In the genomic region with DNA sequence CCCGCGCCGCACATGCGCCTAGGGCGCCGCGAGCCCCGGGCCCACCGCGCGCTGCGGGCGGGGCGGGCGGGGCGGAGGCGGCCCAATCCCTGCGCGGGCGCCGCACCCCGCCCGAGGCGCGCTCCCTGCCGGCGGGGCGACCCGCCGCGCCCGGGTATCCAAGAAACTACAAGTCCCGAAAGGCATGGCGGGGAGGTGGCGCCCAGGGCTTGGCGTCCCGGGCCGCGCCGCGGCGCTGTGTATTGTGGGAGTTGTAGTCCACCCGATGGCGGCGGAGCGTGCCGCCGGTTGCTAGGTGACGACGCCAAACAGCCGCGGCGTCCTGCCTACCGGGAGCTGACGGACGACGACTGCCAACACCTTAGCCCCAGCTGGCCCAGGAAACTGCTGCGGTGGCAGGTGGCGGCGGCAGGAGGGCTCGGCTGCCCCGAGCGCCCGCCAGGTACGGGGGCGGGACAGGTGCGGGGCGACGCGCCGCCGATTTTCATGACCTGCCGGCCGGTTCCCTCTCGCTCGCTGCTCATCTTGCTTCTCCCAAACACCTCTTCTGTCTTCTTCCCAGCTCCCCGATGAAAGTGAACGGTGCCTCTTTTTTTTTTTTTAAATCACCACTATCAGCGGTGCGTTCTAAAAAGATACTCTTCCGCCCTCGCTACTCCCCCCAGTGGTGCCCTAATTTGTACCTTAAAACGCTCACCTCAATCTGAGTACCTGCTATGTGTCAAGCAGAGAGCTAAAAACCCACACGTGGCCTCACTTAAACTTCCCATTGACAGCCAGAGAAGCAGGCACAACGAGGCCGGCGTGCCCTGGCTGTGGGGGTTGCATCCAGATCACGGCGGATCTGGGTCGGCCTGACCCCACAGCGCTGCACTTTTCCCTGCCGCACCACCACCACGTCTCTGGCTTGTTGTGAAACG, we compare ENCODE assay signal across 8 cellular contexts. TPM values are rescaled to one million over a fixed set of nuclear protein-coding genes. Genes with fewer than 3 reads are reported as not detected.
DNase-seq lines count a peak whose midpoint lies in the region; ATAC-seq and TF ChIP-seq lines count a peak whose summit lies in the region.

Gene CFAP99 (plus strand): TSS at position 304 of the 920 bp plus-strand sequence.

- H3K4me1 Mint-ChIP-seq in activated T-helper 2 cell treated with anti-CD3 and anti-CD28 coated beads, Interferon-gamma antibody, Interleukin-2, Interleukin-4, amounts not matched to agents 10 μg/mL and 5 μg/mL and 100 μg/mL, durations not matched to agents 14 hours and 24 hours and 36 hours (ENCODE audit: low read depth), result peaks cover 31% of the 10 kb centered on the region
- peaks cover 37 to 38% of the 10 kb centered on the region in 2 donors for H3K4me1 Mint-ChIP-seq in natural killer cell treated with Interleukin-12 subunit alpha and Interleukin-12 subunit beta and Interleukin-15 and Interleukin-18, amount 100 ng/mL, for 72 hours (ENCODE audit: low read depth in 2 of 2)

- H3K4me3 Mint-ChIP-seq in activated T-helper 2 cell treated with anti-CD3 and anti-CD28 coated beads, Interferon-gamma antibody, Interleukin-2, Interleukin-4, amounts not matched to agents 10 μg/mL and 5 μg/mL and 100 μg/mL, durations not matched to agents 14 hours and 24 hours and 36 hours (ENCODE audit: low read depth), result peak within 1 kb of the TSS; percentile 88
- peak within 1 kb of the TSS; percentile 91 for H3K4me3 Mint-ChIP-seq in natural killer cell treated with Interleukin-12 subunit alpha and Interleukin-12 subunit beta and Interleukin-15 and Interleukin-18, amount 100 ng/mL, for 72 hours

- peaks cover 5% of the 10 kb centered on the region for H3K36me3 Mint-ChIP-seq in activated T-helper 2 cell treated with anti-CD3 and anti-CD28 coated beads, Interferon-gamma antibody, Interleukin-2, Interleukin-4, amounts not matched to agents 10 μg/mL and 5 μg/mL and 100 μg/mL, durations not matched to agents 14 hours and 24 hours and 36 hours (ENCODE audit: low read depth)
- H3K36me3 Mint-ChIP-seq in natural killer cell treated with Interleukin-12 subunit alpha and Interleukin-12 subunit beta and Interleukin-15 and Interleukin-18, amount 100 ng/mL, for 72 hours, result no peaks in the 10 kb centered on the region

- H3K27me3 Mint-ChIP-seq in activated T-helper 2 cell treated with anti-CD3 and anti-CD28 coated beads, Interferon-gamma antibody, Interleukin-2, Interleukin-4, amounts not matched to agents 10 μg/mL and 5 μg/mL and 100 μg/mL, durations not matched to agents 14 hours and 24 hours and 36 hours (ENCODE audit: low read depth), result peaks cover 48% of the 10 kb centered on the region
- H3K27me3 Mint-ChIP-seq in natural killer cell treated with Interleukin-12 subunit alpha and Interleukin-12 subunit beta and Interleukin-15 and Interleukin-18, amount 100 ng/mL, for 72 hours, result peaks cover 15 to 18% of the 10 kb centered on the region in 2 donors

- peak; percentile 97 to 98 for ATAC-seq in natural killer cell treated with Interleukin-12 subunit alpha and Interleukin-12 subunit beta and Interleukin-15 and Interleukin-18, amount 100 ng/mL, for 72 hours

- intact Hi-C loops in activated T-helper 2 cell treated with anti-CD3 and anti-CD28 coated beads, Interferon-gamma antibody, Interleukin-2, Interleukin-4, amounts not matched to agents 10 μg/mL and 5 μg/mL and 100 μg/mL, durations not matched to agents 14 hours and 24 hours and 36 hours (cut with micrococcal nuclease), result loop anchor here (1.0 to 10.0 kb wide), 7 partner anchors 50 to 876 kb away; partner anchors contain the start of genes GRK4, HAUS3, LETM1 and MXD4

- H3K4me3 ChIP-seq in fibroblast of pulmonary artery (replicated peaks; ENCODE audit: low read depth, low read length), result peak within 1 kb of the TSS; percentile 61

- H3K9me3 Mint-ChIP-seq in activated T-helper 2 cell treated with anti-CD3 and anti-CD28 coated beads, Interferon-gamma antibody, Interleukin-2, Interleukin-4, amounts not matched to agents 10 μg/mL and 5 μg/mL and 100 μg/mL, durations not matched to agents 14 hours and 24 hours and 36 hours, result no peaks in the 10 kb centered on the region
- no peaks in the 10 kb centered on the region for H3K9me3 Mint-ChIP-seq in natural killer cell treated with Interleukin-12 subunit alpha and Interleukin-12 subunit beta and Interleukin-15 and Interleukin-18, amount 100 ng/mL, for 72 hours

- TF ChIP-seq CTCF in fibroblast of pulmonary artery (IDR thresholded peaks at IDR 0.05; ENCODE audit: low read length, missing control alignments), result peak; percentile 6

- DNase-seq in Daoy (ENCODE audit: low read depth) (peak; percentile 96), H4 (ENCODE audit: low spot score) (peak; percentile 95), LoVo (ENCODE audit: low spot score) (peak; percentile 97), RPMI8226 (peak; percentile 97), fibroblast of pulmonary artery (ENCODE audit: low read depth) (peak; percentile 95)
- peak; percentile 94 for DNase-seq in activated T-helper 2 cell treated with anti-CD3 and anti-CD28 coated beads, Interferon-gamma antibody, Interleukin-2, Interleukin-4, amounts not matched to agents 10 μg/mL and 5 μg/mL and 100 μg/mL, durations not matched to agents 14 hours and 24 hours and 36 hours (ENCODE audit: low spot score)
- peak; percentile 98 for DNase-seq in natural killer cell treated with Interleukin-12 subunit alpha and Interleukin-12 subunit beta and Interleukin-15 and Interleukin-18, amount 100 ng/mL, for 72 hours (ENCODE audit: low spot score)
- DNase-seq in stimulated activated naive CD4-positive, alpha-beta T cell (lab: John Stamatoyannopoulos, UW), result peak; percentile 92 to 96 (median 94)

- peak within 1 kb of the TSS; percentile 15 for H3K27ac Mint-ChIP-seq in activated T-helper 2 cell treated with anti-CD3 and anti-CD28 coated beads, Interferon-gamma antibody, Interleukin-2, Interleukin-4, amounts not matched to agents 10 μg/mL and 5 μg/mL and 100 μg/mL, durations not matched to agents 14 hours and 24 hours and 36 hours
- H3K27ac Mint-ChIP-seq in natural killer cell treated with Interleukin-12 subunit alpha and Interleukin-12 subunit beta and Interleukin-15 and Interleukin-18, amount 100 ng/mL, for 72 hours, result peak within 1 kb of the TSS; percentile 67 to 83

RNA-seq across cellular contexts. Expression of gene CFAP99, which starts in this region (rescaled TPM):
- total RNA-seq in Daoy (2014; rRNA removed; shearing (Covaris generic)), result not detected in 2 replicates
- total RNA-seq in H4 (2014; rRNA removed; shearing (Covaris generic)), result not detected in 2 replicates
- not detected in 2 replicates for total RNA-seq in activated T-helper 2 cell treated with anti-CD3 and anti-CD28 coated beads, Interferon-gamma antibody, Interleukin-2, Interleukin-4, amounts not matched to agents 10 μg/mL and 5 μg/mL and 100 μg/mL, durations not matched to agents 14 hours and 24 hours and 36 hours
- total RNA-seq in natural killer cell treated with Interleukin-12 subunit alpha and Interleukin-12 subunit beta and Interleukin-15 and Interleukin-18, amount 100 ng/mL, for 72 hours, result not detected

Comparison
In these comparisons a context has a peak if more than half of its experiments do, and no peak if none do; other contexts are left out.
1. Peak in every context shown above with its lines: DNase-seq, ATAC-seq and H3K4me3 ChIP-seq.
2. Peak in DNase-seq in Daoy; RNA of the gene not detected or under 1 TPM.
3. Peak in DNase-seq in H4; RNA of the gene not detected or under 1 TPM.
4. Peak in DNase-seq in activated T-helper 2 cell treated with anti-CD3 and anti-CD28 coated beads, Interferon-gamma antibody, Interleukin-2, Interleukin-4, amounts not matched to agents 10 μg/mL and 5 μg/mL and 100 μg/mL, durations not matched to agents 14 hours and 24 hours and 36 hours; RNA of the gene not detected or under 1 TPM.
5. Peak in DNase-seq and ATAC-seq in natural killer cell treated with Interleukin-12 subunit alpha and Interleukin-12 subunit beta and Interleukin-15 and Interleukin-18, amount 100 ng/mL, for 72 hours; RNA of the gene not detected or under 1 TPM.